ENCODE assay signal across 8 cellular contexts in genomic region chr5:78360674-78361225, GRCh38. TPM values are rescaled to one million over a fixed set of nuclear protein-coding genes. Genes with fewer than 3 reads are reported as not detected.
DNase-seq lines count a peak whose midpoint lies in the region; ATAC-seq and TF ChIP-seq lines count a peak whose summit lies in the region.

No MANE protein-coding gene starts in this region.

- H3K27ac Mint-ChIP-seq in natural killer cell, result peak overlapping the region; percentile 90 to 96

- H3K36me3 Mint-ChIP-seq in natural killer cell, result no peaks in the 10 kb centered on the region

- no peak for TF ChIP-seq POLR2A in erythroblast (IDR thresholded peaks at IDR 0.05; ENCODE audit: low read length)

- peak; percentile 63 to 76 (median 64) for ATAC-seq in natural killer cell
- peak; percentile 35 for ATAC-seq in stimulated activated naive CD8-positive, alpha-beta T cell treated with anti-CD3 and anti-CD28 coated beads, Interleukin-15, Interleukin-2, amounts not matched to agents 100 U/mL and 50 U/mL, for 24 hours

- peak overlapping the region; percentile 98 for H3K4me3 Mint-ChIP-seq in natural killer cell

- no peaks in the 10 kb centered on the region for H3K9me3 Mint-ChIP-seq in natural killer cell

- TF ChIP-seq CTCF in HFF-Myc (IDR thresholded peaks at IDR 0.05; ENCODE audit: low read depth, low read length, missing control alignments) (no peak), natural killer cell (IDR thresholded peaks at IDR 0.05) (no peak)

- no peak for DNase-seq in HFF-Myc (ENCODE audit: extremely low read depth, low read depth)
- DNase-seq in NCI-H146 (lab: John Stamatoyannopoulos, UW), result peak; percentile 79
- peak; percentile 44 for DNase-seq in activated T-cell treated with anti-CD3 and anti-CD28 coated beads for 24 hours (ENCODE audit: low read depth)
- DNase-seq in erythroblast (lab: John Stamatoyannopoulos, UW), result peak; percentile 65 to 73
- peak; percentile 71 for DNase-seq in natural killer cell
- DNase-seq in stimulated activated naive CD8-positive, alpha-beta T cell treated with anti-CD3 and anti-CD28 coated beads, Interleukin-15, Interleukin-2, amounts not matched to agents 100 U/mL and 50 U/mL, for 24 hours, result peak; percentile 64
- DNase-seq in NOMO-1 (lab: John Stamatoyannopoulos, UW; ENCODE audit: unreplicated experiment in 2 of 2), result no peak

- intact Hi-C loops in natural killer cell (cut with micrococcal nuclease), result loop anchor here (1.0 to 10.0 kb wide), 2 partner anchors 66 to 624 kb away; partner anchors contain the start of genes AP3B1 and ARSB

- H3K4me1 Mint-ChIP-seq in natural killer cell, result peaks cover 43 to 56% of the 10 kb centered on the region in 2 donors

- peak overlapping the region; percentile 88 for H3K4me3 ChIP-seq in GM08714 (ENCODE audit: low read length)
- peak overlapping the region; percentile 96 for H3K4me3 ChIP-seq in HFF-Myc (replicated peaks; ENCODE audit: low read depth, low read length)

- H3K27me3 Mint-ChIP-seq in natural killer cell (ENCODE audit: low read depth in 2 of 2), result no peaks in the 10 kb centered on the region

RNA-seq across cellular contexts. Expression of gene SCAMP1, which starts 0.3 kb away (rescaled TPM):
- total RNA-seq in natural killer cell, result 10 to 100 TPM; 19.9 to 27.1 (median 20.5) TPM

Comparison
In these comparisons a context has a peak if more than half of its experiments do, and no peak if none do; other contexts are left out.
1. DNase-seq: peak in NCI-H146 (single experiment), activated T-cell treated with anti-CD3 and anti-CD28 coated beads for 24 hours (single experiment), erythroblast (2 of 2), natural killer cell (single experiment) and stimulated activated naive CD8-positive, alpha-beta T cell treated with anti-CD3 and anti-CD28 coated beads, Interleukin-15, Interleukin-2, amounts not matched to agents 100 U/mL and 50 U/mL, for 24 hours (single experiment); none in HFF-Myc (single experiment) and NOMO-1 (0 of 2).